ENCODE assay signal across 20 cellular contexts in genomic region chr5:126139086-126139485, GRCh38.
DNase-seq lines count a peak whose midpoint lies in the region; TF ChIP-seq lines count a peak whose summit lies in the region.
"Had no signal": no experiment of that assay in that cellular context is flagged by ENCODE, and none has a peak within 500 bp of the region (broad histone marks: within the 10 kb centered on the region; RNA-seq: fewer than 3 reads in every experiment).

No MANE protein-coding gene starts in this region.

- no peak overlapping the region for H2AFZ ChIP-seq in osteoblast (ENCODE audit: low read length)

- H3K36me3 ChIP-seq in osteoblast (ENCODE audit: insufficient read depth, low read length) (no peaks in the 10 kb centered on the region), tibial artery (no peaks in the 10 kb centered on the region)
- H3K36me3 ChIP-seq: esophagus muscularis mucosa, left ventricle myocardium inferior, neutrophil, upper lobe of left lung had no signal

- no peaks in the 10 kb centered on the region for H4K20me1 ChIP-seq in osteoblast (ENCODE audit: insufficient read depth, low read length)

- TF ChIP-seq CTCF in choroid plexus epithelial cell (conservative IDR thresholded peaks at IDR 0.05; ENCODE audit: low read depth, low read length): no peak
- no peak for TF ChIP-seq CTCF in osteoblast (IDR thresholded peaks at IDR 0.05; ENCODE audit: extremely low read depth, low read depth, low read length)
- no peak for TF ChIP-seq CTCF in tibial artery (IDR thresholded peaks at IDR 0.05)

- no peaks in the 10 kb centered on the region for H3K79me2 ChIP-seq in osteoblast (ENCODE audit: insufficient read depth, low read length)

- H3K4me2 ChIP-seq in osteoblast (ENCODE audit: insufficient read depth, low read length): peak overlapping the region; percentile 82

- H3K9me3 ChIP-seq in osteoblast (ENCODE audit: low read depth, low read length): no peaks in the 10 kb centered on the region
- no peaks in the 10 kb centered on the region for H3K9me3 ChIP-seq in tibial artery
- H3K9me3 ChIP-seq: esophagus muscularis mucosa, left ventricle myocardium inferior, neutrophil, upper lobe of left lung had no signal

- H3K27ac ChIP-seq in osteoblast (ENCODE audit: low read depth, low read length) (peak overlapping the region; percentile 61), tibial artery (no peak overlapping the region)
- H3K27ac ChIP-seq: esophagus muscularis mucosa, left ventricle myocardium inferior, neutrophil, upper lobe of left lung had no signal

- H3K4me3 ChIP-seq in choroid plexus epithelial cell (ENCODE audit: low read depth, low read length) (no peak overlapping the region), osteoblast (ENCODE audit: insufficient read depth, low read length) (no peak overlapping the region), tibial artery (no peak overlapping the region)
- H3K4me3 ChIP-seq: esophagus muscularis mucosa, left ventricle myocardium inferior, upper lobe of left lung had no signal

- H3K4me1 ChIP-seq in osteoblast (ENCODE audit: insufficient read depth, low read length) (peaks cover 34% of the 10 kb centered on the region), tibial artery (peaks cover 0 to 2% (median 0%) of the 10 kb centered on the region in 4 donors)
- H3K4me1 ChIP-seq: left ventricle myocardium inferior, upper lobe of left lung had no signal

- intact Hi-C loops in tibial artery (cut with DNase I; ENCODE audit: low total_unique reads): no loop called here

- H3K27me3 ChIP-seq in osteoblast (ENCODE audit: insufficient read depth, low read length) (no peaks in the 10 kb centered on the region), tibial artery (no peaks in the 10 kb centered on the region)
- H3K27me3 ChIP-seq: esophagus muscularis mucosa, neutrophil, upper lobe of left lung had no signal

- DNase-seq in EL (peak; percentile 40), NCI-H69 (lab: John Stamatoyannopoulos, UW) (peak; percentile 23), choroid plexus epithelial cell (ENCODE audit: low read depth) (peak; percentile 20), osteoblast (ENCODE audit: insufficient read length, low spot score, missing footprints) (no peak), GF-D8 (lab: John Stamatoyannopoulos, UW) (no peak), SIG-M5 (lab: John Stamatoyannopoulos, UW) (no peak), tibial artery (no peak)
- no peak for DNase-seq in stimulated activated CD4-positive, alpha-beta T cell treated with anti-CD3 and anti-CD28 coated beads, Interleukin-2, amount 100 ng/mL, for 48 hours
- DNase-seq: activated CD4-positive, CD25-positive, alpha-beta regulatory T cell; activated CD8-positive, alpha-beta T cell treated with anti-CD3 and anti-CD28 coated beads for 36 hours; activated naive CD4-positive, alpha-beta T cell treated with anti-CD3 and anti-CD28 coated beads for 36 hours; activated T-cell treated with anti-CD3 and anti-CD28 coated beads, Interleukin-2, amount 50 U/mL, for 4 hours; aorta; effector CD8-positive, alpha-beta T cell; left ventricle myocardium inferior; stimulated activated CD4-positive, alpha-beta T cell treated with anti-CD3 and anti-CD28 coated beads, Interleukin-12 subunit alpha, Interleukin-12 subunit beta, amount 100 ng/mL, for 4 hours; T1000; upper lobe of left lung had no signal

Comparison
In these comparisons a context has a peak if more than half of its experiments do, and no peak if none do; other contexts are left out.
1. DNase-seq: peak in EL (single experiment), NCI-H69 (single experiment) and choroid plexus epithelial cell (single experiment); none in osteoblast (single experiment), GF-D8 (single experiment), SIG-M5 (single experiment), tibial artery (0 of 2) and stimulated activated CD4-positive, alpha-beta T cell treated with anti-CD3 and anti-CD28 coated beads, Interleukin-2, amount 100 ng/mL, for 48 hours (0 of 2).